ENCODE assay signal across 23 cellular contexts in genomic region chr14:99143793-99144192, GRCh38.
DNase-seq lines count a peak whose midpoint lies in the region; TF ChIP-seq lines count a peak whose summit lies in the region.
"Had no signal": no experiment of that assay in that cellular context is flagged by ENCODE, and none has a peak within 500 bp of the region (broad histone marks: within the 10 kb centered on the region; RNA-seq: fewer than 3 reads in every experiment).

No MANE protein-coding gene starts in this region.

- H3K9me3 Mint-ChIP-seq in osteocyte (ENCODE audit: unreplicated experiment): no peaks in the 10 kb centered on the region
- H3K9me3 Mint-ChIP-seq: activated CD4-positive, alpha-beta memory T cell treated with anti-CD3 and anti-CD28 coated beads, Interleukin-2, amount 10 ng/mL, durations not matched to agents 7 days and 5 days; activated naive CD8-positive, alpha-beta T cell treated with anti-CD3 and anti-CD28 coated beads, Interleukin-2, amount 50 U/mL, for 24 hours had no signal

- H3K27ac ChIP-seq in coronary artery (no peak overlapping the region), neuronal stem cell (replicated peaks; ENCODE audit: low read length) (no peak overlapping the region)
- H3K27ac ChIP-seq: PC-9, uterus had no signal

- no peak overlapping the region for H3K4me3 ChIP-seq in Jurkat, Clone E6-1 (ENCODE audit: low read length)
- H3K4me3 ChIP-seq in coronary artery: no peak overlapping the region
- H3K4me3 ChIP-seq in neuronal stem cell (ENCODE audit: low read length in 2 of 2): no peak overlapping the region
- H3K4me3 ChIP-seq: PC-9, uterus had no signal

- H3K23ac ChIP-seq in neuronal stem cell (ENCODE audit: low read depth, low read length, poor library complexity): no peak overlapping the region

- no peak overlapping the region for H3K4me2 ChIP-seq in neuronal stem cell (ENCODE audit: insufficient read depth, low read length, poor library complexity, severe bottlenecking)
- H3K4me2 ChIP-seq: PC-9 had no signal

- no peak overlapping the region for H2BK5ac ChIP-seq in neuronal stem cell (ENCODE audit: low read length)

- DNase-seq in NCI-H526 (lab: John Stamatoyannopoulos, UW) (peak; percentile 17 to 28), NCI-H526 treated with DMSO at 0.1 percent for 48 hours (lab: John Stamatoyannopoulos, UW) (no peak), coronary artery (ENCODE audit: low spot score) (peak; percentile 59), neuronal stem cell (ENCODE audit: low spot score) (no peak), NCI-H1417 (lab: John Stamatoyannopoulos, UW) (no peak), osteocyte (ENCODE audit: extremely low spot score, unreplicated experiment) (no peak), T1000 (lab: John Stamatoyannopoulos, UW) (no peak)
- DNase-seq in Jurkat, Clone E6-1 (ENCODE audit: low read depth, low spot score): peak; percentile 33
- DNase-seq: activated CD4-positive, alpha-beta memory T cell treated with anti-CD3 and anti-CD28 coated beads, Interleukin-2, amount 10 ng/mL, durations not matched to agents 7 days and 5 days; activated CD4-positive, CD25-positive, alpha-beta regulatory T cell treated with anti-CD3 and anti-CD28 coated beads, Interleukin-2, amount 50 U/mL, for 72 hours; activated gamma-delta T cell; activated naive CD8-positive, alpha-beta T cell treated with anti-CD3 and anti-CD28 coated beads, Interleukin-2, amount 50 U/mL, for 24 hours; cerebellar nuclear complex; left cardiac atrium; NCI-H146; nucleus accumbens; PC-9; SHP77 treated with DMSO at 0.1 percent for 48 hours; small intestine; stimulated activated CD4-positive, alpha-beta T cell treated with anti-CD3 and anti-CD28 coated beads, Interleukin-1b, Interleukin-23, amount 100 ng/mL, for 48 hours; SW 1271; uterus had no signal

- H3K79me1 ChIP-seq in neuronal stem cell (ENCODE audit: low read depth, low read length): no peaks in the 10 kb centered on the region

- no peaks in the 10 kb centered on the region for H3K36me3 ChIP-seq in neuronal stem cell (replicated peaks in 1 of 2; ENCODE audit: control insufficient read depth in 2 of 2, insufficient read depth in 2 of 2, low read length in 2 of 2)
- H3K36me3 ChIP-seq: uterus had no signal

- WGBS in neuronal stem cell (ENCODE audit: extremely low coverage in 2 of 2, insufficient read length in 2 of 2, insufficient replicate concordance in 1 of 2), 2 donors: no CpG with 5 or more reads among the region's 4 CpGs

- no peak overlapping the region for H2BK120ac ChIP-seq in neuronal stem cell (ENCODE audit: low read depth, low read length)

- H3K14ac ChIP-seq in neuronal stem cell (ENCODE audit: low read length): no peak overlapping the region

- H3K9ac ChIP-seq in neuronal stem cell (ENCODE audit: low read depth, low read length, poor library complexity): no peak overlapping the region

- no peak overlapping the region for H2BK12ac ChIP-seq in neuronal stem cell (ENCODE audit: low read length)

- H3K4me1 ChIP-seq in neuronal stem cell (ENCODE audit: control insufficient read depth in 2 of 2, insufficient read depth in 1 of 2, low read depth in 1 of 2, low read length in 2 of 2): no peaks in the 10 kb centered on the region
- H3K4me1 ChIP-seq: uterus had no signal

- H3K4me1 Mint-ChIP-seq in osteocyte (ENCODE audit: unreplicated experiment): no peaks in the 10 kb centered on the region
- H3K4me1 Mint-ChIP-seq: activated CD4-positive, alpha-beta memory T cell treated with anti-CD3 and anti-CD28 coated beads, Interleukin-2, amount 10 ng/mL, durations not matched to agents 7 days and 5 days; B cell had no signal

- no peak overlapping the region for H2AK5ac ChIP-seq in neuronal stem cell (ENCODE audit: low read depth, low read length)

- no peaks in the 10 kb centered on the region for H3K36me3 Mint-ChIP-seq in osteocyte (ENCODE audit: unreplicated experiment)

- no peak overlapping the region for H4K8ac ChIP-seq in neuronal stem cell (ENCODE audit: low read depth, low read length)

- no peak overlapping the region for H4K91ac ChIP-seq in neuronal stem cell (ENCODE audit: low read depth, low read length, poor library complexity)

- H3K4ac ChIP-seq in neuronal stem cell (ENCODE audit: low read length): no peak overlapping the region

- H3K4me3 Mint-ChIP-seq in osteocyte (ENCODE audit: unreplicated experiment): no peak overlapping the region
- H3K4me3 Mint-ChIP-seq: activated CD4-positive, alpha-beta memory T cell treated with anti-CD3 and anti-CD28 coated beads, Interleukin-2, amount 10 ng/mL, durations not matched to agents 7 days and 5 days; activated naive CD8-positive, alpha-beta T cell treated with anti-CD3 and anti-CD28 coated beads, Interleukin-2, amount 50 U/mL, for 24 hours; B cell had no signal

- peak overlapping the region; percentile 35 for H3K18ac ChIP-seq in neuronal stem cell (ENCODE audit: low read length)

- H3K27me3 Mint-ChIP-seq in osteocyte (ENCODE audit: unreplicated experiment): peaks cover 12% of the 10 kb centered on the region
- H3K27me3 Mint-ChIP-seq: activated CD4-positive, alpha-beta memory T cell treated with anti-CD3 and anti-CD28 coated beads, Interleukin-2, amount 10 ng/mL, durations not matched to agents 7 days and 5 days; activated naive CD8-positive, alpha-beta T cell treated with anti-CD3 and anti-CD28 coated beads, Interleukin-2, amount 50 U/mL, for 24 hours; B cell had no signal

- no peak overlapping the region for H3K27ac Mint-ChIP-seq in osteocyte (ENCODE audit: unreplicated experiment)
- H3K27ac Mint-ChIP-seq: activated CD4-positive, alpha-beta memory T cell treated with anti-CD3 and anti-CD28 coated beads, Interleukin-2, amount 10 ng/mL, durations not matched to agents 7 days and 5 days; activated naive CD8-positive, alpha-beta T cell treated with anti-CD3 and anti-CD28 coated beads, Interleukin-2, amount 50 U/mL, for 24 hours; B cell had no signal

- no peak overlapping the region for H2AFZ ChIP-seq in neuronal stem cell (ENCODE audit: low read length)
- H2AFZ ChIP-seq: PC-9 had no signal

- TF ChIP-seq CTCF in coronary artery (IDR thresholded peaks at IDR 0.05): no peak
- no peak for TF ChIP-seq CTCF in osteocyte (IDR thresholded peaks at IDR 0.05)

- no peaks in the 10 kb centered on the region for H3K9me3 ChIP-seq in neuronal stem cell (replicated peaks in 1 of 2; ENCODE audit: control insufficient read depth in 2 of 2, insufficient read depth in 1 of 2, low read depth in 1 of 2, low read length in 2 of 2)
- H3K9me3 ChIP-seq: uterus had no signal

- peaks cover 0 to 7% (median 0%) of the 10 kb centered on the region in 3 experiments for H3K27me3 ChIP-seq in neuronal stem cell (ENCODE audit: control insufficient read depth in 3 of 3, insufficient read depth in 3 of 3, low read depth in 1 of 3, low read length in 3 of 3)
- H3K27me3 ChIP-seq: uterus had no signal

- H2BK15ac ChIP-seq in neuronal stem cell (ENCODE audit: low read length): no peak overlapping the region

Comparison
In these comparisons a context has a peak if more than half of its experiments do, and no peak if none do; other contexts are left out.
1. DNase-seq: peak in NCI-H526 (2 of 2), Jurkat, Clone E6-1 (single experiment) and coronary artery (single experiment); none in NCI-H526 treated with DMSO at 0.1 percent for 48 hours (single experiment), neuronal stem cell (single experiment), NCI-H1417 (0 of 3), osteocyte (single experiment) and T1000 (single experiment).